ENCODE assay signal across 17 cellular contexts in genomic region chr1:7518411-7518810, GRCh38.
DNase-seq lines count a peak whose midpoint lies in the region; ATAC-seq and TF ChIP-seq lines count a peak whose summit lies in the region.
"Had no signal": no experiment of that assay in that cellular context is flagged by ENCODE, and none has a peak within 500 bp of the region (broad histone marks: within the 10 kb centered on the region; RNA-seq: fewer than 3 reads in every experiment).

No MANE protein-coding gene starts in this region.

- no peaks in the 10 kb centered on the region for H3K9me3 Mint-ChIP-seq in activated CD8-positive, alpha-beta T cell treated with anti-CD3 and anti-CD28 coated beads, Interleukin-2, amount 10 ng/mL, durations not matched to agents 7 days and 5 days (ENCODE audit: insufficient read depth)
- H3K9me3 Mint-ChIP-seq: CD4-positive, alpha-beta T cell had no signal

- H2AK5ac ChIP-seq in neuronal stem cell (ENCODE audit: low read depth, low read length), result no peak overlapping the region

- H3K4me3 Mint-ChIP-seq in activated CD8-positive, alpha-beta T cell treated with anti-CD3 and anti-CD28 coated beads, Interleukin-2, amount 10 ng/mL, durations not matched to agents 7 days and 5 days, result no peak overlapping the region
- H3K4me3 Mint-ChIP-seq: B cell; CD4-positive, alpha-beta T cell had no signal

- DNase-seq in heart left ventricle (peak in 2 of 5 donors; percentile 18 to 53), cardiac septum (ENCODE audit: low spot score) (no peak), left ventricle myocardium superior (no peak), neuronal stem cell (ENCODE audit: low spot score) (no peak), posterior vena cava (ENCODE audit: low spot score) (no peak)
- DNase-seq in activated CD8-positive, alpha-beta T cell treated with anti-CD3 and anti-CD28 coated beads, Interleukin-2, amount 10 ng/mL, durations not matched to agents 7 days and 5 days, result no peak
- DNase-seq in NK-92 treated with Interleukin-12 subunit alpha and Interleukin-12 subunit beta, amount 100 ng/mL, for 24 hours (lab: John Stamatoyannopoulos, UW), result no peak
- DNase-seq: ACHN; C1 segment of cervical spinal cord; Calu3; CD4-positive, alpha-beta T cell; DMS 273 treated with DMSO at 0.1 percent for 48 hours; DMS79; EL; GM23248 had no signal

- no peaks in the 10 kb centered on the region for H3K4me1 Mint-ChIP-seq in activated CD8-positive, alpha-beta T cell treated with anti-CD3 and anti-CD28 coated beads, Interleukin-2, amount 10 ng/mL, durations not matched to agents 7 days and 5 days (ENCODE audit: low read depth)
- H3K4me1 Mint-ChIP-seq: B cell had no signal

- no peak for TF ChIP-seq CTCF in heart left ventricle (IDR thresholded peaks at IDR 0.05)

- no peak overlapping the region for H3K14ac ChIP-seq in neuronal stem cell (ENCODE audit: low read length)

- H3K27ac ChIP-seq in heart left ventricle, result peak overlapping the region in 10 of 12 donors; percentile 16 to 83 (median 67)
- no peak overlapping the region for H3K27ac ChIP-seq in neuronal stem cell (replicated peaks; ENCODE audit: low read length)
- H3K27ac ChIP-seq: GM23248 had no signal

- H3K36me3 ChIP-seq in heart left ventricle, result no peaks in the 10 kb centered on the region
- no peaks in the 10 kb centered on the region for H3K36me3 ChIP-seq in neuronal stem cell (replicated peaks in 1 of 2; ENCODE audit: control insufficient read depth in 2 of 2, insufficient read depth in 2 of 2, low read length in 2 of 2)

- H3K79me1 ChIP-seq in neuronal stem cell (ENCODE audit: low read depth, low read length), result no peaks in the 10 kb centered on the region

- H3K4me2 ChIP-seq in neuronal stem cell (ENCODE audit: insufficient read depth, low read length, poor library complexity, severe bottlenecking), result no peak overlapping the region

- no peak overlapping the region for H2BK5ac ChIP-seq in neuronal stem cell (ENCODE audit: low read length)

- H2AFZ ChIP-seq in neuronal stem cell (ENCODE audit: low read length), result no peak overlapping the region
- H2AFZ ChIP-seq: GM23248 had no signal

- H4K8ac ChIP-seq in neuronal stem cell (ENCODE audit: low read depth, low read length), result no peak overlapping the region

- H3K9me3 ChIP-seq in heart left ventricle (no peaks in the 10 kb centered on the region), neuronal stem cell (replicated peaks in 1 of 2; ENCODE audit: control insufficient read depth in 2 of 2, insufficient read depth in 1 of 2, low read depth in 1 of 2, low read length in 2 of 2) (no peaks in the 10 kb centered on the region)

- H2BK120ac ChIP-seq in neuronal stem cell (ENCODE audit: low read depth, low read length), result no peak overlapping the region

- H3K4me3 ChIP-seq in heart left ventricle (no peak overlapping the region), neuronal stem cell (ENCODE audit: low read length in 2 of 2) (no peak overlapping the region)
- H3K4me3 ChIP-seq: GM23248 had no signal

- H3K27me3 ChIP-seq in heart left ventricle (no peaks in the 10 kb centered on the region), neuronal stem cell (ENCODE audit: control insufficient read depth in 3 of 3, insufficient read depth in 3 of 3, low read depth in 1 of 3, low read length in 3 of 3) (peaks cover 0 to 3% (median 0%) of the 10 kb centered on the region in 3 experiments)

- H3K9ac ChIP-seq in neuronal stem cell (ENCODE audit: low read depth, low read length, poor library complexity), result no peak overlapping the region
- H3K9ac ChIP-seq: GM23248 had no signal

- no peak overlapping the region for H2BK12ac ChIP-seq in neuronal stem cell (ENCODE audit: low read length)

- no peak for TF ChIP-seq POLR2A in heart left ventricle (IDR thresholded peaks at IDR 0.05)

- WGBS in heart left ventricle, 4 donors, result 86 to 93% (median 89%) methylated on average over 4 to 8 of the region's 8 CpGs
- WGBS in neuronal stem cell (ENCODE audit: extremely low coverage in 2 of 2, insufficient read length in 2 of 2, insufficient replicate concordance in 1 of 2), 2 donors, result no CpG with 5 or more reads among the region's 8 CpGs

- intact Hi-C loops in heart left ventricle (cut with DNase I), result loop anchor here in 3 of 10 donors (5.0 to 10.0 kb wide), 3 partner anchors 151 to 226 kb away; no protein-coding TSS in a partner anchor
- intact Hi-C loops in cardiac septum (cut with DNase I), result loop anchor here (5.0 kb wide), 2 partner anchors 156 to 226 kb away; no protein-coding TSS in a partner anchor
- intact Hi-C loops in left ventricle myocardium superior (cut with micrococcal nuclease), result no loop called here
- intact Hi-C loops in posterior vena cava (cut with DNase I), result no loop called here

- ATAC-seq in heart left ventricle (no peak), left ventricle myocardium superior (peak; percentile 2)
- no peak for ATAC-seq in activated CD8-positive, alpha-beta T cell treated with anti-CD3 and anti-CD28 coated beads, Interleukin-2, amount 10 ng/mL, durations not matched to agents 7 days and 5 days
- ATAC-seq: HCT116 had no signal

- POLR2A ChIA-PET in activated CD8-positive, alpha-beta T cell treated with anti-CD3 and anti-CD28 coated beads, Interleukin-2, amount 10 ng/mL, durations not matched to agents 7 days and 5 days (lab: Charles Lee), result no interaction called here

- no peak overlapping the region for H3K4ac ChIP-seq in neuronal stem cell (ENCODE audit: low read length)

- CTCF ChIA-PET in activated CD8-positive, alpha-beta T cell treated with anti-CD3 and anti-CD28 coated beads, Interleukin-2, amount 10 ng/mL, durations not matched to agents 7 days and 5 days (lab: Charles Lee), result no interaction called here

- H3K4me1 ChIP-seq in heart left ventricle, result peaks cover 0 to 28% (median 6%) of the 10 kb centered on the region in 12 donors
- no peaks in the 10 kb centered on the region for H3K4me1 ChIP-seq in neuronal stem cell (ENCODE audit: control insufficient read depth in 2 of 2, insufficient read depth in 1 of 2, low read depth in 1 of 2, low read length in 2 of 2)

- H4K91ac ChIP-seq in neuronal stem cell (ENCODE audit: low read depth, low read length, poor library complexity), result no peak overlapping the region

- H3K18ac ChIP-seq in neuronal stem cell (ENCODE audit: low read length), result peak overlapping the region; percentile 19

- H3K23ac ChIP-seq in neuronal stem cell (ENCODE audit: low read depth, low read length, poor library complexity), result no peak overlapping the region

- no peak overlapping the region for H2BK15ac ChIP-seq in neuronal stem cell (ENCODE audit: low read length)

- no peak overlapping the region for H3K27ac Mint-ChIP-seq in activated CD8-positive, alpha-beta T cell treated with anti-CD3 and anti-CD28 coated beads, Interleukin-2, amount 10 ng/mL, durations not matched to agents 7 days and 5 days
- H3K27ac Mint-ChIP-seq: B cell; CD4-positive, alpha-beta T cell had no signal

- H3K36me3 Mint-ChIP-seq in activated CD8-positive, alpha-beta T cell treated with anti-CD3 and anti-CD28 coated beads, Interleukin-2, amount 10 ng/mL, durations not matched to agents 7 days and 5 days (ENCODE audit: low read depth), result no peaks in the 10 kb centered on the region

- H3K27me3 Mint-ChIP-seq in activated CD8-positive, alpha-beta T cell treated with anti-CD3 and anti-CD28 coated beads, Interleukin-2, amount 10 ng/mL, durations not matched to agents 7 days and 5 days (ENCODE audit: low read depth), result no peaks in the 10 kb centered on the region
